8 cellular contexts compared by ENCODE assay signal in genomic region chr3:53347261-53348064, GRCh38. TPM values are rescaled to one million over a fixed set of nuclear protein-coding genes. Genes with fewer than 3 reads are reported as not detected.
DNase-seq lines count a peak whose midpoint lies in the region; ATAC-seq and TF ChIP-seq lines count a peak whose summit lies in the region.

Gene DCP1A (minus strand): TSS chr3:53347543. CDS start chr3:53347517, 26 bp downstream.

- peak within 1 kb of the TSS; percentile 97 for H3K4me3 ChIP-seq in fibroblast of the aortic adventitia (ENCODE audit: low read depth, low read length)

- no peaks in the 10 kb centered on the region for H3K27me3 Mint-ChIP-seq in nephron progenitor cell (ENCODE audit: low read depth, poor library complexity)
- no peaks in the 10 kb centered on the region for H3K27me3 Mint-ChIP-seq in stimulated activated naive CD8-positive, alpha-beta T cell treated with anti-CD3 and anti-CD28 coated beads, Interleukin-15, amount 100 ng/mL, for 72 hours

- H3K4me3 Mint-ChIP-seq in nephron progenitor cell = peak within 1 kb of the TSS; percentile 99
- H3K4me3 Mint-ChIP-seq in stimulated activated naive CD8-positive, alpha-beta T cell treated with anti-CD3 and anti-CD28 coated beads, Interleukin-15, amount 100 ng/mL, for 72 hours = peak within 1 kb of the TSS; percentile 99 to 100

- TF ChIP-seq CTCF in fibroblast of the aortic adventitia (IDR thresholded peaks at IDR 0.05; ENCODE audit: insufficient read depth, low read length) = no peak
- TF ChIP-seq CTCF in nephron progenitor cell (IDR thresholded peaks at IDR 0.05) = no peak

- DNase-seq in ELF-1 (ENCODE audit: low read depth, low spot score) (peak; percentile 99), H4 (ENCODE audit: low spot score) (peak; percentile 89), LoVo (ENCODE audit: low spot score) (peak; percentile 96), SHP77 (lab: John Stamatoyannopoulos, UW) (peak; percentile 93 to 95), fibroblast of the aortic adventitia (ENCODE audit: low read depth) (peak; percentile 97), nephron progenitor cell (peak; percentile 95)
- peak; percentile 95 for DNase-seq in activated effector memory CD4-positive, alpha-beta T cell treated with Interleukin-2 at 50 U/mL for 16 hours
- peak; percentile 97 to 98 for DNase-seq in stimulated activated naive CD8-positive, alpha-beta T cell treated with anti-CD3 and anti-CD28 coated beads, Interleukin-15, amount 100 ng/mL, for 72 hours

- no peaks in the 10 kb centered on the region for H3K9me3 Mint-ChIP-seq in nephron progenitor cell
- H3K9me3 Mint-ChIP-seq in stimulated activated naive CD8-positive, alpha-beta T cell treated with anti-CD3 and anti-CD28 coated beads, Interleukin-15, amount 100 ng/mL, for 72 hours = no peaks in the 10 kb centered on the region

- ATAC-seq in stimulated activated naive CD8-positive, alpha-beta T cell treated with anti-CD3 and anti-CD28 coated beads, Interleukin-15, amount 100 ng/mL, for 72 hours = peak; percentile 98

- H3K27ac Mint-ChIP-seq in nephron progenitor cell = peak within 1 kb of the TSS; percentile 100
- H3K27ac Mint-ChIP-seq in stimulated activated naive CD8-positive, alpha-beta T cell treated with anti-CD3 and anti-CD28 coated beads, Interleukin-15, amount 100 ng/mL, for 72 hours = peak within 1 kb of the TSS; percentile 97 to 98

- peaks cover 42% of the 10 kb centered on the region for H3K4me1 Mint-ChIP-seq in nephron progenitor cell
- H3K4me1 Mint-ChIP-seq in stimulated activated naive CD8-positive, alpha-beta T cell treated with anti-CD3 and anti-CD28 coated beads, Interleukin-15, amount 100 ng/mL, for 72 hours = peaks cover 33% of the 10 kb centered on the region

- peaks cover 26% of the 10 kb centered on the region for H3K36me3 Mint-ChIP-seq in nephron progenitor cell (ENCODE audit: low read depth)

RNA-seq across cellular contexts. Expression of gene DCP1A, which starts in this region (rescaled TPM):
- total RNA-seq in H4 (2014; rRNA removed; shearing (Covaris generic)) = 6.5 and 10.9 TPM in 2 replicates
- total RNA-seq in fibroblast of the aortic adventitia (ENCODE audit: low replicate concordance) = 13.1 and 16.4 TPM in 2 replicates

Comparison
In these comparisons a context has a peak if more than half of its experiments do, and no peak if none do; other contexts are left out.
1. Peak in every context shown above with its lines: DNase-seq, ATAC-seq and H3K4me3 ChIP-seq.